In genomic region chr5:134570365-134570758, GRCh38 we compare ENCODE assay signal across 14 cellular contexts. TPM values are rescaled to one million over a fixed set of nuclear protein-coding genes. Genes with fewer than 3 reads are reported as not detected.
DNase-seq lines count a peak whose midpoint lies in the region; ATAC-seq and TF ChIP-seq lines count a peak whose summit lies in the region.
"Had no signal": no experiment of that assay in that cellular context is flagged by ENCODE, and none has a peak within 500 bp of the region (broad histone marks: within the 10 kb centered on the region; RNA-seq: fewer than 3 reads in every experiment).

No MANE protein-coding gene starts in this region.

- H3K9me3 ChIP-seq in tibial artery (no peaks in the 10 kb centered on the region), HAP-1 (no peaks in the 10 kb centered on the region)
- H3K9me3 ChIP-seq: ovary had no signal

- peaks cover 49 to 100% (median 73%) of the 10 kb centered on the region in 3 donors for H3K36me3 ChIP-seq in tibial artery
- peaks cover 20% of the 10 kb centered on the region for H3K36me3 ChIP-seq in HAP-1 (replicated peaks)
- H3K36me3 ChIP-seq: ovary had no signal

- intact Hi-C loops in Right ventricle myocardium superior (cut with DNase I), result loop anchor here (10.0 kb wide), 1 partner anchor 126 kb away; no protein-coding TSS in a partner anchor
- intact Hi-C loops in cardiac septum (cut with DNase I), result loop anchor here (5.0 kb wide), 1 partner anchor 103 kb away; no protein-coding TSS in a partner anchor
- intact Hi-C loops in tibial artery (cut with DNase I; ENCODE audit: low total_unique reads), result no loop called here

- H3K27me3 ChIP-seq in tibial artery (no peaks in the 10 kb centered on the region), HAP-1 (ENCODE audit: low read depth) (no peaks in the 10 kb centered on the region)
- H3K27me3 ChIP-seq: ovary had no signal

- H3K36me3 Mint-ChIP-seq in activated naive CD8-positive, alpha-beta T cell treated with anti-CD3 and anti-CD28 coated beads, Interleukin-2, amount 10 ng/mL, durations not matched to agents 7 days and 5 days, result peaks cover 33% of the 10 kb centered on the region
- H3K36me3 Mint-ChIP-seq in memory B cell, result peaks cover 53% of the 10 kb centered on the region

- peak overlapping the region; percentile 69 to 70 for H3K27ac ChIP-seq in tibial artery
- H3K27ac ChIP-seq: ovary had no signal

- H3K9me3 Mint-ChIP-seq in activated naive CD8-positive, alpha-beta T cell treated with anti-CD3 and anti-CD28 coated beads, Interleukin-2, amount 10 ng/mL, durations not matched to agents 7 days and 5 days, result no peaks in the 10 kb centered on the region
- H3K9me3 Mint-ChIP-seq in memory B cell, result no peaks in the 10 kb centered on the region

- no peak overlapping the region for H3K4me3 Mint-ChIP-seq in activated naive CD8-positive, alpha-beta T cell treated with anti-CD3 and anti-CD28 coated beads, Interleukin-2, amount 10 ng/mL, durations not matched to agents 7 days and 5 days
- no peak overlapping the region for H3K4me3 Mint-ChIP-seq in memory B cell

- DNase-seq in Right ventricle myocardium superior, result peak; percentile 30
- DNase-seq in cardiac septum (ENCODE audit: low spot score), result no peak
- DNase-seq in activated naive CD8-positive, alpha-beta T cell treated with anti-CD3 and anti-CD28 coated beads, Interleukin-2, amount 10 ng/mL, durations not matched to agents 7 days and 5 days, result no peak
- no peak for DNase-seq in memory B cell (ENCODE audit: low spot score in 2 of 2)
- DNase-seq in tibial artery, result no peak
- no peak for DNase-seq in HAP-1 (ENCODE audit: low spot score in 2 of 2)
- DNase-seq: AML-193, dermis blood vessel endothelial cell, mesendoderm, NCI-H1930, NCI-H69 had no signal

- ATAC-seq in Right ventricle myocardium superior (ENCODE audit: poor library complexity), result no peak
- no peak for ATAC-seq in activated naive CD8-positive, alpha-beta T cell treated with anti-CD3 and anti-CD28 coated beads, Interleukin-2, amount 10 ng/mL, durations not matched to agents 7 days and 5 days (ENCODE audit: low read depth)
- no peak for ATAC-seq in memory B cell (ENCODE audit: low read depth)
- ATAC-seq in GM21367 (IDR thresholded peaks at IDR 0.05; ENCODE audit: unreplicated experiment), result no peak
- no peak for ATAC-seq in GM19395 (IDR thresholded peaks at IDR 0.05; ENCODE audit: unreplicated experiment)

- H3K27me3 Mint-ChIP-seq in activated naive CD8-positive, alpha-beta T cell treated with anti-CD3 and anti-CD28 coated beads, Interleukin-2, amount 10 ng/mL, durations not matched to agents 7 days and 5 days, result no peaks in the 10 kb centered on the region
- H3K27me3 Mint-ChIP-seq in memory B cell, result no peaks in the 10 kb centered on the region

- H3K4me3 ChIP-seq in tibial artery (no peak overlapping the region), HAP-1 (no peak overlapping the region)
- H3K4me3 ChIP-seq: ovary had no signal

- peaks cover 14% of the 10 kb centered on the region for H3K4me1 Mint-ChIP-seq in activated naive CD8-positive, alpha-beta T cell treated with anti-CD3 and anti-CD28 coated beads, Interleukin-2, amount 10 ng/mL, durations not matched to agents 7 days and 5 days
- peaks cover 19% of the 10 kb centered on the region for H3K4me1 Mint-ChIP-seq in memory B cell

- peak overlapping the region; percentile 28 for H3K27ac Mint-ChIP-seq in activated naive CD8-positive, alpha-beta T cell treated with anti-CD3 and anti-CD28 coated beads, Interleukin-2, amount 10 ng/mL, durations not matched to agents 7 days and 5 days
- peak overlapping the region; percentile 88 for H3K27ac Mint-ChIP-seq in memory B cell

- POLR2A ChIA-PET in activated naive CD8-positive, alpha-beta T cell treated with anti-CD3 and anti-CD28 coated beads, Interleukin-2, amount 10 ng/mL, durations not matched to agents 7 days and 5 days (lab: Charles Lee), result no interaction called here

- in situ Hi-C loops in HAP-1 (cut with MboI; ENCODE audit: low sequenced_read_pairs), result no loop called here

- peaks cover 4 to 42% (median 36%) of the 10 kb centered on the region in 4 donors for H3K4me1 ChIP-seq in tibial artery
- no peaks in the 10 kb centered on the region for H3K4me1 ChIP-seq in HAP-1

- TF ChIP-seq CTCF in tibial artery (IDR thresholded peaks at IDR 0.05), result no peak

RNA-seq across cellular contexts. Expression of gene JADE2, which starts 44.9 kb away (rescaled TPM):
- 25.9 TPM for total RNA-seq in Right ventricle myocardium superior
- 25.7 TPM for total RNA-seq in cardiac septum
- total RNA-seq in activated naive CD8-positive, alpha-beta T cell treated with anti-CD3 and anti-CD28 coated beads, Interleukin-2, amount 10 ng/mL, durations not matched to agents 7 days and 5 days, result 100 to 1,000 TPM; 142 to 161 TPM
